Comparison of ENCODE assay signal across 16 cellular contexts in genomic region chr17:64546716-64547115, GRCh38.
"Had no signal": no experiment of that assay in that cellular context is flagged by ENCODE, and none has a peak within 500 bp of the region (broad histone marks: within the 10 kb centered on the region; RNA-seq: fewer than 3 reads in every experiment).

No MANE protein-coding gene starts in this region.

- ATAC-seq: activated T-cell treated with anti-CD3 and anti-CD28 coated beads, Interleukin-2, amount 50 U/mL, for 4 hours; stimulated activated naive CD8-positive, alpha-beta T cell treated with anti-CD3 and anti-CD28 coated beads, Interleukin-15, amount 100 ng/mL, for 72 hours; T-cell had no signal

- H3K4me3 Mint-ChIP-seq: activated CD4-positive, alpha-beta T cell treated with anti-CD3 and anti-CD28 coated beads, Interleukin-2, amount 10 ng/mL, durations not matched to agents 7 days and 5 days; activated T-cell treated with anti-CD3 and anti-CD28 coated beads, Interleukin-2, amount 50 U/mL, for 4 hours; nephron; stimulated activated naive CD8-positive, alpha-beta T cell treated with anti-CD3 and anti-CD28 coated beads, Interleukin-15, amount 100 ng/mL, for 72 hours; T-cell; WTC11 had no signal

- H3K27me3 ChIP-seq: esophagus muscularis mucosa had no signal

- H3K4me1 Mint-ChIP-seq: activated CD4-positive, alpha-beta T cell treated with anti-CD3 and anti-CD28 coated beads, Interleukin-2, amount 10 ng/mL, durations not matched to agents 7 days and 5 days; nephron; stimulated activated naive CD8-positive, alpha-beta T cell treated with anti-CD3 and anti-CD28 coated beads, Interleukin-15, amount 100 ng/mL, for 72 hours; T-cell had no signal

- H3K9me3 Mint-ChIP-seq: activated CD4-positive, alpha-beta T cell treated with anti-CD3 and anti-CD28 coated beads, Interleukin-2, amount 10 ng/mL, durations not matched to agents 7 days and 5 days; activated T-cell treated with anti-CD3 and anti-CD28 coated beads, Interleukin-2, amount 50 U/mL, for 4 hours; nephron; stimulated activated naive CD8-positive, alpha-beta T cell treated with anti-CD3 and anti-CD28 coated beads, Interleukin-15, amount 100 ng/mL, for 72 hours; T-cell; WTC11 had no signal

- H3K27ac ChIP-seq: esophagus muscularis mucosa, SK-N-MC, thoracic aorta had no signal

- H3K4me1 ChIP-seq: esophagus muscularis mucosa had no signal

- H3K27ac Mint-ChIP-seq: activated CD4-positive, alpha-beta T cell treated with anti-CD3 and anti-CD28 coated beads, Interleukin-2, amount 10 ng/mL, durations not matched to agents 7 days and 5 days; nephron; WTC11 had no signal

- H3K4me3 ChIP-seq: esophagus muscularis mucosa, SK-N-MC, thoracic aorta had no signal

- H3K27me3 Mint-ChIP-seq: activated CD4-positive, alpha-beta T cell treated with anti-CD3 and anti-CD28 coated beads, Interleukin-2, amount 10 ng/mL, durations not matched to agents 7 days and 5 days; stimulated activated naive CD8-positive, alpha-beta T cell treated with anti-CD3 and anti-CD28 coated beads, Interleukin-15, amount 100 ng/mL, for 72 hours; T-cell had no signal

- H3K9me3 ChIP-seq: esophagus muscularis mucosa, thoracic aorta had no signal

- DNase-seq: activated CD4-positive, alpha-beta T cell treated with anti-CD3 and anti-CD28 coated beads, Interleukin-2, amount 10 ng/mL, durations not matched to agents 7 days and 5 days; activated gamma-delta T cell treated with Interleukin-2 at 50 U/mL for 16 hours; activated T-cell treated with anti-CD3 and anti-CD28 coated beads, Interleukin-2, amount 50 U/mL, for 4 hours; central memory CD4-positive, alpha-beta T cell; dermis blood vessel endothelial cell; foreskin fibroblast; stimulated activated CD4-positive, alpha-beta T cell treated with anti-CD3 and anti-CD28 coated beads, Interleukin-12 subunit alpha, Interleukin-12 subunit beta, amount 100 ng/mL, for 4 hours; stimulated activated CD4-positive, alpha-beta T cell treated with anti-CD3 and anti-CD28 coated beads, Interleukin-2, amount 100 ng/mL, for 48 hours; stimulated activated CD8-positive, alpha-beta memory T cell treated with anti-CD3 and anti-CD28 coated beads, Interleukin-4, amount 100 ng/mL, for 48 hours; stimulated activated naive CD8-positive, alpha-beta T cell treated with anti-CD3 and anti-CD28 coated beads, Interleukin-15, amount 100 ng/mL, for 72 hours; T-cell had no signal
